Comparison of ENCODE assay signal across 29 cellular contexts in the genomic region with DNA sequence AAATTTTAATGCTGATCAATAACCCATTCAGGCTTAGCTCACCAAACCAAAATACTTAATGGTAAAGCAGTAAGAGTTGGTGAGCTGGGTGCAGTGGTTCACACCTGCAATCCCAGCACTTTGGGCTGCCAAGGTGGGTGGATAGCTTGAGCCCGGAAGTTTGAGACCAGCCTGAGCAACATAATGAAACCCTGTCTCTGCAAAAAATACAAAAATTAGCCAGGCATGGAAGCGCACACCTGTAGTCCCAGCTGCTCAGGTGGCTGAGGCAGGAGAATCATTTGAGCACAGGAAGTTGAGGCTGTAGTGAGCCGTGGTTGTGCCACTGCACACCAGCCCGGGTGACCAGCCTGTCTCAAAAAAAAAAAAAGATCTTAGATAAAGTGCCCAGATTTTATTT. TPM values are rescaled to one million over a fixed set of nuclear protein-coding genes. Genes with fewer than 3 reads are reported as not detected.
"Had no signal": no experiment of that assay in that cellular context is flagged by ENCODE, and none has a peak within 500 bp of the region (broad histone marks: within the 10 kb centered on the region; RNA-seq: fewer than 3 reads in every experiment).

No MANE protein-coding gene starts in this region.

- H3K27me3 ChIP-seq: brain microvascular endothelial cell, dorsolateral prefrontal cortex had no signal

- H3K27ac ChIP-seq: brain microvascular endothelial cell, coronary artery, dorsolateral prefrontal cortex had no signal

- DNase-seq: activated CD4-positive, alpha-beta memory T cell treated with anti-CD3 and anti-CD28 coated beads for 36 hours; activated CD4-positive, alpha-beta T cell treated with anti-CD3 and anti-CD28 coated beads for 36 hours; activated CD4-positive, alpha-beta T cell treated with anti-CD3 and anti-CD28 coated beads, Interleukin-2, amount 10 ng/mL, durations not matched to agents 24 days and 14 days; activated CD4-positive, CD25-positive, alpha-beta regulatory T cell; activated CD4-positive, CD25-positive, alpha-beta regulatory T cell treated with anti-CD3 and anti-CD28 coated beads, Interleukin-2, amount 50 U/mL, for 72 hours; activated CD8-positive, alpha-beta memory T cell treated with anti-CD3 and anti-CD28 coated beads, Interleukin-2, amount 10 ng/mL, durations not matched to agents 7 days and 5 days; activated CD8-positive, alpha-beta memory T cell treated with anti-CD3 and anti-CD28 coated beads, Interleukin-2, amount 50 U/mL, for 4 hours; activated CD8-positive, alpha-beta T cell treated with anti-CD3 and anti-CD28 coated beads, Interleukin-2, amount 10 ng/mL, durations not matched to agents 7 days and 5 days; activated effector memory CD4-positive, alpha-beta T cell treated with Interleukin-2 at 50 U/mL for 16 hours; activated gamma-delta T cell treated with Interleukin-2 at 50 U/mL for 16 hours; activated naive CD4-positive, alpha-beta T cell treated with anti-CD3 and anti-CD28 coated beads, Interleukin-2, amount 50 U/mL, for 16 hours; activated naive CD4-positive, alpha-beta T cell treated with Interleukin-2 at 50 U/mL for 16 hours; activated T-cell treated with anti-CD3 and anti-CD28 coated beads, Interleukin-2, amount 50 U/mL, for 4 hours; amniotic stem cell; anterior cingulate cortex; brain microvascular endothelial cell; dorsolateral prefrontal cortex; effector memory CD4-positive, alpha-beta T cell; endodermal cell; foreskin fibroblast; head of caudate nucleus; hippocampal formation; T-helper 2 cell had no signal

- H3K4me3 ChIP-seq: coronary artery, dorsolateral prefrontal cortex had no signal

RNA-seq across cellular contexts. Expression of gene MPP4, which starts 35.7 kb away (rescaled TPM):
- total RNA-seq: activated CD4-positive, alpha-beta memory T cell treated with anti-CD3 and anti-CD28 coated beads for 36 hours; activated CD4-positive, alpha-beta T cell treated with anti-CD3 and anti-CD28 coated beads for 36 hours; activated CD4-positive, alpha-beta T cell treated with anti-CD3 and anti-CD28 coated beads, Interleukin-2, amount 10 ng/mL, durations not matched to agents 24 days and 14 days; activated CD8-positive, alpha-beta memory T cell treated with anti-CD3 and anti-CD28 coated beads for 36 hours; activated CD8-positive, alpha-beta memory T cell treated with anti-CD3 and anti-CD28 coated beads, Interleukin-2, amount 10 ng/mL, durations not matched to agents 7 days and 5 days; activated CD8-positive, alpha-beta T cell treated with anti-CD3 and anti-CD28 coated beads, Interleukin-2, amount 10 ng/mL, durations not matched to agents 7 days and 5 days; activated T-cell treated with anti-CD3 and anti-CD28 coated beads, Interleukin-2, amount 50 U/mL, for 4 hours; activated T-helper 17 cell treated with anti-CD3 and anti-CD28 coated beads, Interleukin-2, amount 50 U/mL, for 72 hours; bronchial epithelial cell; cardiac septum; esophagus mucosa had no signal
